ENCODE assay signal across 20 cellular contexts in genomic region chr5:63961598-63962161, GRCh38. TPM values are rescaled to one million over a fixed set of nuclear protein-coding genes. Genes with fewer than 3 reads are reported as not detected.
DNase-seq lines count a peak whose midpoint lies in the region; ATAC-seq and TF ChIP-seq lines count a peak whose summit lies in the region.
"Had no signal": no experiment of that assay in that cellular context is flagged by ENCODE, and none has a peak within 500 bp of the region (broad histone marks: within the 10 kb centered on the region; RNA-seq: fewer than 3 reads in every experiment).

No MANE protein-coding gene starts in this region.

- no peaks in the 10 kb centered on the region for H3K36me3 ChIP-seq in breast epithelium
- H3K36me3 ChIP-seq in ectodermal cell (ENCODE audit: control insufficient read depth, insufficient read depth, low read length) = no peaks in the 10 kb centered on the region
- no peaks in the 10 kb centered on the region for H3K36me3 ChIP-seq in neural progenitor cell

- WGBS in ectodermal cell, 2 experiments = 16 to 19% methylated on average over 34 of the region's 34 CpGs

- H3K27me3 Mint-ChIP-seq in neural progenitor cell (ENCODE audit: insufficient read depth, low read depth) = peaks cover 28% of the 10 kb centered on the region
- peaks cover 30% of the 10 kb centered on the region for H3K27me3 Mint-ChIP-seq in activated T-helper 17 cell treated with anti-CD3 and anti-CD28 coated beads, Interleukin-2, amount 50 U/mL, for 72 hours

- no peak overlapping the region for H3K4me3 Mint-ChIP-seq in neural progenitor cell
- no peak overlapping the region for H3K4me3 Mint-ChIP-seq in activated T-helper 17 cell treated with anti-CD3 and anti-CD28 coated beads, Interleukin-2, amount 50 U/mL, for 72 hours
- H3K4me3 Mint-ChIP-seq: activated naive CD4-positive, alpha-beta T cell treated with anti-CD3 and anti-CD28 coated beads, Interleukin-2, amount 10 ng/mL, durations not matched to agents 7 days and 5 days had no signal

- in situ Hi-C loops in T47D (cut with HindIII; ENCODE audit: low pct_unique_long_range_greater_than_20kb, low sequenced_read_pairs) = no loop called here

- no peak overlapping the region for H3K27ac Mint-ChIP-seq in neural progenitor cell
- H3K27ac Mint-ChIP-seq in activated T-helper 17 cell treated with anti-CD3 and anti-CD28 coated beads, Interleukin-2, amount 50 U/mL, for 72 hours = no peak overlapping the region
- H3K27ac Mint-ChIP-seq: activated naive CD4-positive, alpha-beta T cell treated with anti-CD3 and anti-CD28 coated beads, Interleukin-2, amount 10 ng/mL, durations not matched to agents 7 days and 5 days had no signal

- H2AFZ ChIP-seq in neural progenitor cell (replicated peaks) = peak overlapping the region; percentile 85

- no peaks in the 10 kb centered on the region for H3K4me1 ChIP-seq in breast epithelium
- H3K4me1 ChIP-seq in ectodermal cell (ENCODE audit: control insufficient read depth, insufficient read depth, low read length) = peaks cover 9% of the 10 kb centered on the region
- H3K4me1 ChIP-seq in neural progenitor cell = peaks cover 32% of the 10 kb centered on the region

- DNase-seq in T47D (ENCODE audit: low read depth in 1 of 2, low spot score in 1 of 2) (peak; percentile 9 to 51), breast epithelium (ENCODE audit: low spot score in 2 of 2) (no peak), neural progenitor cell (ENCODE audit: low spot score) (peak; percentile 75), NCI-H774 (lab: John Stamatoyannopoulos, UW) (no peak), NCI-H187 (lab: John Stamatoyannopoulos, UW) (no peak), left cardiac atrium (no peak)
- DNase-seq: activated CD8-positive, alpha-beta memory T cell treated with anti-CD3 and anti-CD28 coated beads, Interleukin-2, amount 50 U/mL, for 48 hours; activated naive CD4-positive, alpha-beta T cell treated with anti-CD3 and anti-CD28 coated beads, Interleukin-2, amount 10 ng/mL, durations not matched to agents 7 days and 5 days; COR-L47; foreskin fibroblast; kidney glomerular epithelial cell; mucosa of descending colon; NCI-H1417 treated with DMSO at 0.1 percent for 48 hours; NCI-H524 treated with DMSO at 0.1 percent for 48 hours; RPMI8226 had no signal

- H3K36me3 Mint-ChIP-seq in neural progenitor cell = no peaks in the 10 kb centered on the region
- no peaks in the 10 kb centered on the region for H3K36me3 Mint-ChIP-seq in activated T-helper 17 cell treated with anti-CD3 and anti-CD28 coated beads, Interleukin-2, amount 50 U/mL, for 72 hours (ENCODE audit: low read depth)
- H3K36me3 Mint-ChIP-seq: activated naive CD4-positive, alpha-beta T cell treated with anti-CD3 and anti-CD28 coated beads, Interleukin-2, amount 10 ng/mL, durations not matched to agents 7 days and 5 days had no signal

- H3K9me3 ChIP-seq in breast epithelium = no peaks in the 10 kb centered on the region
- H3K9me3 ChIP-seq in ectodermal cell (ENCODE audit: control insufficient read depth, low read length) = no peaks in the 10 kb centered on the region
- H3K9me3 ChIP-seq in neural progenitor cell (ENCODE audit: low read depth) = no peaks in the 10 kb centered on the region
- H3K9me3 ChIP-seq: mucosa of descending colon had no signal

- no peak overlapping the region for H3K4me3 ChIP-seq in breast epithelium
- H3K4me3 ChIP-seq in ectodermal cell (ENCODE audit: insufficient read depth, low read depth, low read length) = peak overlapping the region; percentile 20
- peak overlapping the region; percentile 45 for H3K4me3 ChIP-seq in neural progenitor cell
- H3K4me3 ChIP-seq: mucosa of descending colon had no signal

- TF ChIP-seq CTCF in breast epithelium (IDR thresholded peaks at IDR 0.05) = no peak
- no peak for TF ChIP-seq CTCF in neural progenitor cell (IDR thresholded peaks at IDR 0.05)

- H3F3A ChIP-seq in neural progenitor cell (ENCODE audit: low read depth) = peaks cover 49% of the 10 kb centered on the region

- peaks cover 0 to 46% of the 10 kb centered on the region in 2 donors for H3K27me3 ChIP-seq in breast epithelium
- peaks cover 34% of the 10 kb centered on the region for H3K27me3 ChIP-seq in ectodermal cell (ENCODE audit: control insufficient read depth, insufficient read depth, low read length, poor library complexity, severe bottlenecking)
- H3K27me3 ChIP-seq in neural progenitor cell = peaks cover 36% of the 10 kb centered on the region

- TF ChIP-seq POLR2A in breast epithelium (IDR thresholded peaks at IDR 0.05) = no peak

- H3K79me2 ChIP-seq in neural progenitor cell (ENCODE audit: low read depth) = no peaks in the 10 kb centered on the region

- ATAC-seq in left cardiac atrium = no peak
- no peak for ATAC-seq in activated T-helper 17 cell treated with anti-CD3 and anti-CD28 coated beads, Interleukin-2, amount 50 U/mL, for 72 hours (replicated peaks)
- ATAC-seq: activated CD4-positive, CD25-positive, alpha-beta regulatory T cell treated with anti-CD3 and anti-CD28 coated beads, Interleukin-2, amount 50 U/mL, for 24 hours; mucosa of descending colon had no signal

- H3K9ac ChIP-seq in neural progenitor cell = no peak overlapping the region

- H3K27ac ChIP-seq in breast epithelium (no peak overlapping the region), ectodermal cell (ENCODE audit: insufficient read depth, low read depth, low read length, poor library complexity, severe bottlenecking) (no peak overlapping the region), neural progenitor cell (no peak overlapping the region)

- intact Hi-C loops in breast epithelium (cut with DNase I; ENCODE audit: low total_unique reads) = loop anchor here (5.0 kb wide), 1 partner anchor 1029 kb away; no protein-coding TSS in a partner anchor
- intact Hi-C loops in left cardiac atrium (cut with DNase I) = loop anchor here (5.0 to 10.0 kb wide), 2 partner anchors 559 to 1517 kb away; no protein-coding TSS in a partner anchor

- H4K20me1 ChIP-seq in neural progenitor cell (ENCODE audit: low read depth) = peaks cover 8% of the 10 kb centered on the region

- peaks cover 9% of the 10 kb centered on the region for H3K9me3 Mint-ChIP-seq in neural progenitor cell
- peaks cover 14% of the 10 kb centered on the region for H3K9me3 Mint-ChIP-seq in activated T-helper 17 cell treated with anti-CD3 and anti-CD28 coated beads, Interleukin-2, amount 50 U/mL, for 72 hours

- peaks cover 17% of the 10 kb centered on the region for H3K4me1 Mint-ChIP-seq in neural progenitor cell
- no peaks in the 10 kb centered on the region for H3K4me1 Mint-ChIP-seq in activated T-helper 17 cell treated with anti-CD3 and anti-CD28 coated beads, Interleukin-2, amount 50 U/mL, for 72 hours
- H3K4me1 Mint-ChIP-seq: activated naive CD4-positive, alpha-beta T cell treated with anti-CD3 and anti-CD28 coated beads, Interleukin-2, amount 10 ng/mL, durations not matched to agents 7 days and 5 days had no signal

- H3K4me2 ChIP-seq in neural progenitor cell = peak overlapping the region; percentile 82

RNA-seq across cellular contexts. Expression of gene HTR1A, which starts 0.6 kb away (rescaled TPM):
- total RNA-seq in breast epithelium = not detected
- polyA plus RNA-seq in ectodermal cell (2013, experiment 1 of 4) = not detected
- polyA plus RNA-seq in ectodermal cell (2013, experiment 2 of 4) = not detected
- polyA plus RNA-seq in ectodermal cell (2013, experiment 3 of 4) = not detected
- 0.24 TPM for polyA plus RNA-seq in ectodermal cell (2013, experiment 4 of 4)
- 0.22 TPM in 1 of 2 replicates, not detected in the other for total RNA-seq in neural progenitor cell (ENCODE audit: low replicate concordance)
- not detected for total RNA-seq in left cardiac atrium
- total RNA-seq in activated T-helper 17 cell treated with anti-CD3 and anti-CD28 coated beads, Interleukin-2, amount 50 U/mL, for 72 hours = not detected
- total RNA-seq: LHCN-M2; mucosa of descending colon; T-helper 1 cell treated with Interleukin-12 subunit alpha and Interleukin-12 subunit beta and Interleukin-4 antibody, amounts not matched to agents 30 ng/mL and 1 ng/mL, for 36 hours had no signal

Comparison
In these comparisons a context has a peak if more than half of its experiments do, and no peak if none do; other contexts are left out.
1. DNase-seq: peak in T47D (2 of 2) and neural progenitor cell (single experiment); none in breast epithelium (0 of 2), NCI-H774 (single experiment), NCI-H187 (0 of 2) and left cardiac atrium (single experiment).
2. H3K4me3 ChIP-seq: peak in ectodermal cell (single experiment) and neural progenitor cell (single experiment); none in breast epithelium (0 of 3).